22 cellular contexts compared by ENCODE assay signal in genomic region chr3:114556832-114557231, GRCh38.
"Had no signal": no experiment of that assay in that cellular context is flagged by ENCODE, and none has a peak within 500 bp of the region (broad histone marks: within the 10 kb centered on the region; RNA-seq: fewer than 3 reads in every experiment).

No MANE protein-coding gene starts in this region.

- H3K27ac ChIP-seq: lower lobe of right lung, parathyroid adenoma, upper lobe of right lung, WERI-Rb-1 had no signal

- H3K36me3 Mint-ChIP-seq: activated naive CD4-positive, alpha-beta T cell treated with anti-CD3 and anti-CD28 coated beads, Interleukin-2, amount 50 U/mL, for 72 hours had no signal

- H3K9ac ChIP-seq: parathyroid adenoma had no signal

- H3K27me3 ChIP-seq: heart right ventricle, upper lobe of right lung had no signal

- H3K79me2 ChIP-seq: parathyroid adenoma had no signal

- H3K36me3 ChIP-seq: heart right ventricle, lower lobe of right lung, upper lobe of right lung, WERI-Rb-1 had no signal

- H3K27ac Mint-ChIP-seq: activated CD8-positive, alpha-beta T cell treated with anti-CD3 and anti-CD28 coated beads, Interleukin-2, amount 10 ng/mL, durations not matched to agents 7 days and 5 days; activated naive CD4-positive, alpha-beta T cell treated with anti-CD3 and anti-CD28 coated beads, Interleukin-2, amount 50 U/mL, for 72 hours; brain; nephron progenitor cell had no signal

- H3K4me3 ChIP-seq: heart right ventricle, lower lobe of right lung, mucosa of descending colon, upper lobe of right lung had no signal

- H3K4me3 Mint-ChIP-seq: activated CD8-positive, alpha-beta T cell treated with anti-CD3 and anti-CD28 coated beads, Interleukin-2, amount 10 ng/mL, durations not matched to agents 7 days and 5 days; brain; nephron progenitor cell had no signal

- H2AFZ ChIP-seq: parathyroid adenoma had no signal

- DNase-seq: activated CD4-positive, alpha-beta T cell treated with anti-CD3 and anti-CD28 coated beads for 1 hour; activated CD4-positive, alpha-beta T cell treated with anti-CD3 and anti-CD28 coated beads, Interleukin-2, amount 50 U/mL, for 1 hour; activated CD8-positive, alpha-beta T cell treated with anti-CD3 and anti-CD28 coated beads, Interleukin-2, amount 10 ng/mL, durations not matched to agents 7 days and 5 days; activated gamma-delta T cell treated with Interleukin-2 at 50 U/mL for 16 hours; activated T-cell treated with anti-CD3 and anti-CD28 coated beads, Interleukin-2, amount 50 U/mL, for 1 hour; aorta; foreskin fibroblast; heart right ventricle; lower lobe of right lung; mesendoderm; mucosa of descending colon; nephron progenitor cell; nucleus accumbens; right cardiac atrium; stimulated activated CD4-positive, alpha-beta T cell treated with anti-CD3 and anti-CD28 coated beads, Interleukin-4, amount 100 ng/mL, for 24 hours; stimulated activated naive CD8-positive, alpha-beta T cell treated with anti-CD3 and anti-CD28 coated beads, Interleukin-15, Interleukin-2, amounts not matched to agents 100 U/mL and 50 U/mL, for 24 hours; upper lobe of right lung; WERI-Rb-1 had no signal

- H3K9me3 Mint-ChIP-seq: activated naive CD4-positive, alpha-beta T cell treated with anti-CD3 and anti-CD28 coated beads, Interleukin-2, amount 50 U/mL, for 72 hours had no signal

- H3K9me3 ChIP-seq: lower lobe of right lung, mucosa of descending colon, upper lobe of right lung had no signal

- H3K4me1 ChIP-seq: lower lobe of right lung, parathyroid adenoma, upper lobe of right lung had no signal

- ATAC-seq: activated CD8-positive, alpha-beta T cell treated with anti-CD3 and anti-CD28 coated beads, Interleukin-2, amount 10 ng/mL, durations not matched to agents 7 days and 5 days; activated naive CD4-positive, alpha-beta T cell treated with anti-CD3 and anti-CD28 coated beads, Interleukin-2, amount 50 U/mL, for 72 hours; heart right ventricle; left lobe of liver; lower lobe of right lung; mucosa of descending colon; right cardiac atrium; stimulated activated naive CD8-positive, alpha-beta T cell treated with anti-CD3 and anti-CD28 coated beads, Interleukin-15, Interleukin-2, amounts not matched to agents 100 U/mL and 50 U/mL, for 24 hours; upper lobe of right lung had no signal
